ENCODE assay signal across 30 cellular contexts in the genomic region with DNA sequence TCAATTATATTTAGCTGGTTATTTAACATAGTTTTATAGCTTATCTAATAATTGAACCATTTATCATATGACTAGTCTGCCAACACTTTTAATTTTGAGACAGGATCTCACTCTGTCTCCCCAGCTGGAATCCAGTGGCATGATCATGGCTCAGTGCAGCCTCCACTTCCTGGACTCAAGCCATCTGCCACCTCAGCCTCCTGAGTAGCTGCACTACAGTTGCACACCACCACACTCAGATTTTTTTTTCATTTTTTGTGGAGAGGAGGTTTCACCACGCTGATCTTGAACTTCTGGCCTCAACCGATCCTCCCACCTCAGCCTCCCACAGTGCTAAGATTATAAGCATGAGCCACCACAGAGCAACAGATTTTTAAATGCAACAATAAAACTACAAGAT.
"Had no signal": no experiment of that assay in that cellular context is flagged by ENCODE, and none has a peak within 500 bp of the region (broad histone marks: within the 10 kb centered on the region; RNA-seq: fewer than 3 reads in every experiment).

No MANE protein-coding gene starts in this region.

- H3K4me3 ChIP-seq: ascending aorta, cardiac muscle cell, colonic mucosa, esophagus squamous epithelium, left lung, lower lobe of right lung, stomach, thyroid gland, upper lobe of left lung had no signal

- DNase-seq: activated CD4-positive, alpha-beta memory T cell treated with anti-CD3 and anti-CD28 coated beads for 36 hours; activated CD4-positive, alpha-beta T cell treated with anti-CD3 and anti-CD28 coated beads for 48 hours; activated CD8-positive, alpha-beta memory T cell treated with anti-CD3 and anti-CD28 coated beads, Interleukin-2, amount 50 U/mL, for 4 hours; activated gamma-delta T cell; activated naive CD4-positive, alpha-beta T cell treated with anti-CD3 and anti-CD28 coated beads, Interleukin-2, amount 10 ng/mL, durations not matched to agents 7 days and 5 days; activated naive CD8-positive, alpha-beta T cell treated with anti-CD3 and anti-CD28 coated beads, Interleukin-2, amount 10 ng/mL, durations not matched to agents 7 days and 5 days; activated T-cell treated with anti-CD3 and anti-CD28 coated beads, Interleukin-2, amount 50 U/mL, for 24 hours; cerebellar nuclear complex; colonic mucosa; effector CD8-positive, alpha-beta T cell; esophagus squamous epithelium; foreskin melanocyte; kidney glomerular epithelial cell; left lung; lower lobe of right lung; mesenchymal stem cell; naive thymus-derived CD8-positive, alpha-beta T cell; nucleus accumbens; right cardiac atrium; stimulated activated CD4-positive, alpha-beta T cell treated with anti-CD3 and anti-CD28 coated beads, Interleukin-15, amount 100 ng/mL, for 24 hours; stimulated activated CD4-positive, alpha-beta T cell treated with anti-CD3 and anti-CD28 coated beads, Interleukin-2, amount 100 ng/mL, for 24 hours; stimulated activated naive B cell treated with anti-CD40 and anti-IgM and Interleukin-4, amounts not matched to agents 10 μg/mL and 1 μg/mL and 100 μg/mL, for 72 hours; stomach; thyroid gland; upper lobe of left lung; WERI-Rb-1 had no signal

- H2AFZ ChIP-seq: parathyroid adenoma had no signal

- H3K36me3 ChIP-seq: ascending aorta, cardiac muscle cell, colonic mucosa, esophagus squamous epithelium, left lung, lower lobe of right lung, stomach, thyroid gland, upper lobe of left lung, WERI-Rb-1 had no signal

- H3K4me1 ChIP-seq: ascending aorta, colonic mucosa, esophagus squamous epithelium, left lung, lower lobe of right lung, parathyroid adenoma, stomach, thyroid gland, upper lobe of left lung had no signal

- H3K27me3 ChIP-seq: ascending aorta, cardiac muscle cell, colonic mucosa, esophagus squamous epithelium, left lung, stomach, thyroid gland, upper lobe of left lung had no signal

- H3K9me3 ChIP-seq: ascending aorta, colonic mucosa, lower lobe of right lung, thyroid gland, upper lobe of left lung had no signal

- H3K27ac ChIP-seq: ascending aorta, cardiac muscle cell, colonic mucosa, epithelial cell of prostate, esophagus squamous epithelium, left lung, lower lobe of right lung, parathyroid adenoma, stomach, thyroid gland, upper lobe of left lung, WERI-Rb-1 had no signal

- H3K79me2 ChIP-seq: parathyroid adenoma had no signal

- H3K9ac ChIP-seq: parathyroid adenoma had no signal
